Comparison of ENCODE assay signal across 1 cellular context in the genomic region with DNA sequence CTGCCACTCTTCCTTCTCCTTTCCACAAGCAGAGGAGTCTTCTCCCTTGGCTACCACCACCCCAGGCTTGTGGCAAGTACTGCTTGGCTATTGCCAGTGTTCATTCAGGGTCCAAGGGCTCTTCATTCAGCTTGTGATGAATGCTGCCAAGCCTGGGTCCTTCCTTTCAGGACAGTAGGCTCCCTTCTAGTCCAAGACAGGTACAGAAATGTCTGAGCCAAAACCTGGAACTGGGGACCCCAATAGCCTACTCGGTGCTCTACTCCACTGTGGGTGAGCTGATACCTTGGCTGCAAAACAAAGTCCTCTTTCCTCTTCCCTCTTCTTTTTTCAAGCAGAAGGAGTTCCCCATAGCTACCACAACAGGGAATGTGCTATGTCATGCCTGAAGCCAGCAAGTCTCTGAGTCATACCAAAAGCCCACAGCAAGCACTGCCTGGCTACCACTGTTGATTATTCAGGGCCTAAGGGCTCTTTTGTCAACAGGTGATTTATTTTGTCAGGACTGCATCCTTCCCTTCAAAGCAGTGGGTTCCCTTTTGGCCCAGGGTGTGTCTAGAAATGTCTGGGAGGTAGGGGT.
TF ChIP-seq lines count a peak whose summit lies in the region.

No MANE protein-coding gene starts in this region.

TF ChIP-seq in GM12878, 131 proteins besides CTCF, POLR2A, EP300 and RAD21 (continued from another document):
- TF ChIP-seq JUNB (IDR thresholded peaks at IDR 0.05) = no peak; the same call in 1 of the 2 replicates
- TF ChIP-seq, protein P1, sequence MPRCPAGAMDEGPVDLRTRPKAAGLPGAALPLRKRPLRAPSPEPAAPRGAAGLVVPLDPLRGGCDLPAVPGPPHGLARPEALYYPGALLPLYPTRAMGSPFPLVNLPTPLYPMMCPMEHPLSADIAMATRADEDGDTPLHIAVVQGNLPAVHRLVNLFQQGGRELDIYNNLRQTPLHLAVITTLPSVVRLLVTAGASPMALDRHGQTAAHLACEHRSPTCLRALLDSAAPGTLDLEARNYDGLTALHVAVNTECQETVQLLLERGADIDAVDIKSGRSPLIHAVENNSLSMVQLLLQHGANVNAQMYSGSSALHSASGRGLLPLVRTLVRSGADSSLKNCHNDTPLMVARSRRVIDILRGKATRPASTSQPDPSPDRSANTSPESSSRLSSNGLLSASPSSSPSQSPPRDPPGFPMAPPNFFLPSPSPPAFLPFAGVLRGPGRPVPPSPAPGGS (IDR thresholded peaks at IDR 0.05; ENCODE audit: borderline replicate concordance, insufficient read depth, low read depth, low read length, poor library complexity, severe bottlenecking) = no peak
- no peak for TF ChIP-seq MEF2A (IDR thresholded peaks at IDR 0.05; ENCODE audit: insufficient read depth, low read depth, low read length)
- TF ChIP-seq STAT1 (conservative IDR thresholded peaks at IDR 0.05) = no peak
- no peak for TF ChIP-seq GATAD2B (conservative IDR thresholded peaks at IDR 0.05; ENCODE audit: low read depth)
- no peak for TF ChIP-seq CHD2 (IDR thresholded peaks at IDR 0.05; ENCODE audit: borderline replicate concordance, low read depth, low read length)
- no peak for TF ChIP-seq CBX3 (IDR thresholded peaks at IDR 0.05; ENCODE audit: borderline replicate concordance, low read depth)
- no peak for TF ChIP-seq SMARCA5 (IDR thresholded peaks at IDR 0.05)
- no peak for TF ChIP-seq ZNF24 (IDR thresholded peaks at IDR 0.05)
- no peak for TF ChIP-seq FOXM1 (IDR thresholded peaks at IDR 0.05; ENCODE audit: low read depth, low read length)
- TF ChIP-seq, protein P2, sequence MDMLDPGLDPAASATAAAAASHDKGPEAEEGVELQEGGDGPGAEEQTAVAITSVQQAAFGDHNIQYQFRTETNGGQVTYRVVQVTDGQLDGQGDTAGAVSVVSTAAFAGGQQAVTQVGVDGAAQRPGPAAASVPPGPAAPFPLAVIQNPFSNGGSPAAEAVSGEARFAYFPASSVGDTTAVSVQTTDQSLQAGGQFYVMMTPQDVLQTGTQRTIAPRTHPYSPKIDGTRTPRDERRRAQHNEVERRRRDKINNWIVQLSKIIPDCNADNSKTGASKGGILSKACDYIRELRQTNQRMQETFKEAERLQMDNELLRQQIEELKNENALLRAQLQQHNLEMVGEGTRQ (IDR thresholded peaks at IDR 0.05; ENCODE audit: borderline replicate concordance, low read depth, low read length) = no peak
- no peak for TF ChIP-seq TBL1XR1 (IDR thresholded peaks at IDR 0.05; ENCODE audit: low read depth, low read length)
